Comparison of ENCODE assay signal across 8 cellular contexts in the genomic region with DNA sequence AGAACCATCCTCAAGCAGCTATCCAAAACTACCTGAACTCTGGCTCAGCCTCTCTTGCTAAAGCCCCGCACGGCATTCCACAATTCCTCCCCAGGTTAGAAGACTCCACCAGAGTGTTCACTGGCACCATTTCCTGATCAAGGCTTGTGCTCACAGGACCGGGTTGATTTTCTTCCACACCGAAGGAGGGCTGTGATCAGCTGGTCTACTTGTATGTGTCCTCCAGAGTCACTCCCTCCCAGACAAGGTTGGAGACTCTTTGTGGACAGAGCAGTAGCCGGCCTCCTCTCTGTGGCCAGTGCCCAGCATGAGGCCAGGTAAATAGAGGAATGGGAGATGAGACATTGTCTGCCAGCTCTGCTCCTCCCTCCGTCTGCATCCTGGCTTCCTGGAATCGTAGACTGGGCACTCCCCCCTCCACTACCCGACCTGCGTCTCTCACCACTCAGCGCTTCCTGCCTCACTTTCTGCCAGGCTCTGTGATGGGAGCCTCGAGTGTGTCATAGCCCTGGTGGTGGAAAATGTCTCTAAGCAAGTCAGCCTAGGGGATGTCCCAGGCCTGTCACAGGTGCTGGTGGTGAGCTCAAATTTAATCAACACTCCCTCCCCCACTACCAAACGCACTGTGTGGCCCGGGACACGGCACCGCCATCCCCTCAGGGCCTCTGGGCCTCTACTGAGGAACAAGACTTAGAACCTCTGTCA. TPM values are rescaled to one million over a fixed set of nuclear protein-coding genes. Genes with fewer than 3 reads are reported as not detected.
DNase-seq lines count a peak whose midpoint lies in the region; ATAC-seq and TF ChIP-seq lines count a peak whose summit lies in the region.

No MANE protein-coding gene starts in this region.

- ATAC-seq in GM18870 (IDR thresholded peaks at IDR 0.05; ENCODE audit: unreplicated experiment) (peak; percentile 82), HG03045 (IDR thresholded peaks at IDR 0.05; ENCODE audit: unreplicated experiment) (peak; percentile 81), GM19455 (IDR thresholded peaks at IDR 0.05; ENCODE audit: unreplicated experiment) (no peak)
- peak; percentile 95 to 98 for ATAC-seq in activated naive CD4-positive, alpha-beta T cell treated with anti-CD3 and anti-CD28 coated beads, Interleukin-2, amount 50 U/mL, for 72 hours

- H3K9ac ChIP-seq in mucosa of rectum (ENCODE audit: low read depth in 1 of 2, low read length in 2 of 2), result no peak overlapping the region

- peak overlapping the region; percentile 99 to 100 for H3K27ac Mint-ChIP-seq in activated naive CD4-positive, alpha-beta T cell treated with anti-CD3 and anti-CD28 coated beads, Interleukin-2, amount 50 U/mL, for 72 hours
- H3K27ac Mint-ChIP-seq in glutamatergic neuron (ENCODE audit: unreplicated experiment), result no peak overlapping the region

- TF ChIP-seq EP300 in transverse colon (IDR thresholded peaks at IDR 0.05; ENCODE audit: low read depth), result no peak

- H3K27me3 Mint-ChIP-seq in glutamatergic neuron (ENCODE audit: unreplicated experiment), result peaks cover 15% of the 10 kb centered on the region

- H3K4me3 Mint-ChIP-seq in glutamatergic neuron (ENCODE audit: unreplicated experiment), result no peak overlapping the region

- peak; percentile 52 to 60 for DNase-seq in SJSA1 (ENCODE audit: low read depth in 1 of 2, low spot score in 2 of 2)
- DNase-seq in activated naive CD4-positive, alpha-beta T cell treated with anti-CD3 and anti-CD28 coated beads, Interleukin-2, amount 50 U/mL, for 72 hours (ENCODE audit: low spot score in 2 of 2), result peak; percentile 86 to 97
- DNase-seq in transverse colon, result peak; percentile 53
- no peak for DNase-seq in glutamatergic neuron

- no peaks in the 10 kb centered on the region for H3K9me3 ChIP-seq in SJSA1 (replicated peaks)
- H3K9me3 ChIP-seq in mucosa of rectum (ENCODE audit: control insufficient read depth in 2 of 2, low read length in 2 of 2), result no peaks in the 10 kb centered on the region
- H3K9me3 ChIP-seq in transverse colon, result no peaks in the 10 kb centered on the region

- no peaks in the 10 kb centered on the region for H3K9me3 Mint-ChIP-seq in activated naive CD4-positive, alpha-beta T cell treated with anti-CD3 and anti-CD28 coated beads, Interleukin-2, amount 50 U/mL, for 72 hours
- H3K9me3 Mint-ChIP-seq in glutamatergic neuron (ENCODE audit: unreplicated experiment), result peaks cover 3% of the 10 kb centered on the region

- H3K36me3 Mint-ChIP-seq in activated naive CD4-positive, alpha-beta T cell treated with anti-CD3 and anti-CD28 coated beads, Interleukin-2, amount 50 U/mL, for 72 hours, result peaks cover 16 to 53% of the 10 kb centered on the region in 2 donors
- no peaks in the 10 kb centered on the region for H3K36me3 Mint-ChIP-seq in glutamatergic neuron (ENCODE audit: unreplicated experiment)

- WGBS in transverse colon (ENCODE audit: low coverage in 1 of 2), 2 donors, result 38 to 89% methylated on average over 2 to 15 of the region's 15 CpGs

- intact Hi-C loops in transverse colon (cut with DNase I; ENCODE audit: low total_unique reads), result no loop called here

- H3K27ac ChIP-seq in SJSA1 (no peak overlapping the region), mucosa of rectum (ENCODE audit: low read depth in 2 of 2, low read length in 2 of 2) (peak overlapping the region; percentile 17 to 68), transverse colon (peak overlapping the region in 2 of 4 donors; percentile 11 to 23)

- TF ChIP-seq CTCF in transverse colon (IDR thresholded peaks at IDR 0.05), result no peak
- TF ChIP-seq CTCF in glutamatergic neuron (IDR thresholded peaks at IDR 0.05; ENCODE audit: partially characterized antibody, unreplicated experiment), result no peak

- H3K4me3 ChIP-seq in SJSA1 (no peak overlapping the region), mucosa of rectum (ENCODE audit: low read length in 2 of 2) (no peak overlapping the region), transverse colon (no peak overlapping the region)

- in situ Hi-C loops in transverse colon (cut with MboI; ENCODE audit: low pct_ligation_motif_present in 1 of 4, low pct_unique_long_range_greater_than_20kb in 1 of 4, low sequenced_read_pairs in 3 of 4), result no loop called here

- no peak for TF ChIP-seq POLR2A in transverse colon (IDR thresholded peaks at IDR 0.05)

- H3K4me1 ChIP-seq in SJSA1 (replicated peaks) (peaks cover 12% of the 10 kb centered on the region), mucosa of rectum (ENCODE audit: control insufficient read depth in 2 of 2, insufficient read depth in 2 of 2, low read length in 2 of 2) (peaks cover 0 to 4% of the 10 kb centered on the region in 2 donors), transverse colon (no peaks in the 10 kb centered on the region)

- H3K4me1 Mint-ChIP-seq in glutamatergic neuron (ENCODE audit: low read depth, unreplicated experiment), result peaks cover 10% of the 10 kb centered on the region

- H3K36me3 ChIP-seq in SJSA1 (no peaks in the 10 kb centered on the region), mucosa of rectum (ENCODE audit: control insufficient read depth in 2 of 2, insufficient read depth in 2 of 2, low read length in 2 of 2) (no peaks in the 10 kb centered on the region), transverse colon (no peaks in the 10 kb centered on the region)

- H3K27me3 ChIP-seq in SJSA1 (replicated peaks) (no peaks in the 10 kb centered on the region), mucosa of rectum (ENCODE audit: control insufficient read depth in 2 of 2, insufficient read depth in 2 of 2, low read length in 2 of 2) (no peaks in the 10 kb centered on the region), transverse colon (no peaks in the 10 kb centered on the region)

RNA-seq across cellular contexts. Expression of gene TMPRSS6, which starts 12.5 kb away (rescaled TPM):
- total RNA-seq in SJSA1 (2014; rRNA removed; shearing (Covaris generic)), result not detected in 2 replicates
- 10 to 100 TPM in 1 of 2 donors, 1 to 10 TPM in 1; 8.7 to 27.8 TPM for total RNA-seq in activated naive CD4-positive, alpha-beta T cell treated with anti-CD3 and anti-CD28 coated beads, Interleukin-2, amount 50 U/mL, for 72 hours
- total RNA-seq in transverse colon, result 1 to 10 TPM in 1 of 4 donors, under 1 TPM in 2, not detected in 1; 0.16 to 4.9 (median 0.41) TPM
- total RNA-seq in glutamatergic neuron (ENCODE audit: unreplicated experiment), result 0.12 TPM

RNA-seq across cellular contexts. Expression of gene IL2RB, which starts 27.7 kb away (rescaled TPM):
- not detected in 2 replicates for total RNA-seq in SJSA1 (2014; rRNA removed; shearing (Covaris generic))
- total RNA-seq in activated naive CD4-positive, alpha-beta T cell treated with anti-CD3 and anti-CD28 coated beads, Interleukin-2, amount 50 U/mL, for 72 hours, result 100 to 1,000 TPM; 170 to 253 TPM
- total RNA-seq in transverse colon (1 to 10 TPM; 1.1 to 3.4 (median 2.6) TPM), glutamatergic neuron (ENCODE audit: unreplicated experiment) (not detected)

Comparison
In these comparisons a context has a peak if more than half of its experiments do, and no peak if none do; other contexts are left out.
1. RNA of gene IL2RB, which starts 27.7 kb away (total RNA-seq): 170 to 253 TPM in activated naive CD4-positive, alpha-beta T cell treated with anti-CD3 and anti-CD28 coated beads, Interleukin-2, amount 50 U/mL, for 72 hours; 1.1 to 3.4 TPM in transverse colon, not detected in glutamatergic neuron (single experiment) and not detected in SJSA1; every median in the first group is over 10 times any median in the second.